15 cellular contexts compared by ENCODE assay signal in genomic region chr20:59949911-59950310, GRCh38. TPM values are rescaled to one million over a fixed set of nuclear protein-coding genes. Genes with fewer than 3 reads are reported as not detected.
DNase-seq lines count a peak whose midpoint lies in the region; ATAC-seq, FAIRE-seq and TF ChIP-seq lines count a peak whose summit lies in the region.
"Had no signal": no experiment of that assay in that cellular context is flagged by ENCODE, and none has a peak within 500 bp of the region (broad histone marks: within the 10 kb centered on the region; RNA-seq: fewer than 3 reads in every experiment).

No MANE protein-coding gene starts in this region.

- no peak for FAIRE-seq in RCC 7860 (lab: Jason Lieb, UNC)

- H3K4me3 ChIP-seq in HEK293 (ENCODE audit: low read depth, low read length): no peak overlapping the region
- H3K4me3 ChIP-seq: BLaER1 treated with 17β-estradiol and CSF1 and Interleukin-3, amounts not matched to agents 10 nM and 100 nM had no signal

- no peaks in the 10 kb centered on the region for H3K9me3 Mint-ChIP-seq in naive thymus-derived CD8-positive, alpha-beta T cell

- H3K4me1 ChIP-seq in HEK293 (ENCODE audit: control insufficient read depth, insufficient read depth, low read length): 0 out of 2 replicates have a peak, but pooled peaks cover 7% of the 10 kb centered on the region

- H3K36me3 Mint-ChIP-seq in naive thymus-derived CD8-positive, alpha-beta T cell: peaks cover 0 to 19% (median 0%) of the 10 kb centered on the region in 3 donors

- H3K27ac ChIP-seq in HEK293 (ENCODE audit: extremely low read depth, low read depth, low read length) (no peak overlapping the region), VCaP (peak overlapping the region; percentile 50), RWPE1 (no peak overlapping the region)
- H3K27ac ChIP-seq: 22Rv1; BLaER1 treated with 17β-estradiol and CSF1 and Interleukin-3, amounts not matched to agents 10 nM and 100 nM; KMS-11 had no signal

- H3K36me3 ChIP-seq in HEK293 (ENCODE audit: control insufficient read depth in 2 of 2, insufficient read depth in 1 of 2, low read length in 2 of 2): peaks cover 0 to 6% of the 10 kb centered on the region in 2 experiments; a peak in 2 of 3 replicates

- H3K4me1 Mint-ChIP-seq in naive thymus-derived CD8-positive, alpha-beta T cell: peaks cover 6 to 21% (median 16%) of the 10 kb centered on the region in 4 donors

- ATAC-seq in naive thymus-derived CD8-positive, alpha-beta T cell: no peak

- no peaks in the 10 kb centered on the region for H3K9me3 ChIP-seq in HEK293 (ENCODE audit: control insufficient read depth, insufficient read depth, low read depth, low read length)
- H3K9me3 ChIP-seq: BLaER1 treated with 17β-estradiol and CSF1 and Interleukin-3, amounts not matched to agents 10 nM and 100 nM had no signal

- POLR2A ChIA-PET in HEK293 (lab: Yijun Ruan, JAX): interaction anchor here (2.7 kb wide), 1 partner anchor 9 kb away, joined by 6 read pairs; the partner anchor contains the start of genes FAM217B and PPP1R3D
- POLR2A ChIA-PET in naive thymus-derived CD8-positive, alpha-beta T cell (lab: Charles Lee): interaction anchor here (1.6 kb wide), 1 partner anchor 9 kb away, joined by 9 read pairs; the partner anchor contains the start of genes FAM217B and PPP1R3D
- POLR2A ChIA-PET in RWPE1 (lab: Yijun Ruan, JAX; ENCODE audit: low non-redundant PET): no interaction called here

- DNase-seq in NCI-H2107 treated with DMSO at 0.1 percent for 48 hours (lab: John Stamatoyannopoulos, UW; ENCODE audit: unreplicated experiment): peak; percentile 38
- DNase-seq in NCI-H2107 (lab: John Stamatoyannopoulos, UW): no peak
- no peak for DNase-seq in naive thymus-derived CD8-positive, alpha-beta T cell
- no peak for DNase-seq in SK-N-DZ (ENCODE audit: low spot score)
- DNase-seq in RWPE1 (ENCODE audit: low spot score): no peak
- no peak for DNase-seq in RCC 7860 (ENCODE audit: low spot score)
- DNase-seq: ACHN, IMR-90, NCI-H524 treated with DMSO at 0.1 percent for 48 hours, Right ventricle myocardium superior had no signal

- H3K27me3 Mint-ChIP-seq in naive thymus-derived CD8-positive, alpha-beta T cell: no peaks in the 10 kb centered on the region

- H3K4me3 Mint-ChIP-seq in naive thymus-derived CD8-positive, alpha-beta T cell: no peak overlapping the region

- CTCF ChIA-PET in HEK293 (lab: Yijun Ruan, JAX) (interaction anchor here (1.0 to 3.0 kb wide), 5 partner anchors 10 to 313 kb away, joined by 3 to 12 read pairs (median 7); partner anchors contain the start of genes FAM217B, PPP1R3D and SYCP2), RWPE1 (lab: Yijun Ruan, JAX) (interaction anchor here (0.6 to 3.0 kb wide), 8 partner anchors 10 to 389 kb away, joined by 3 to 19 read pairs (median 3); no protein-coding TSS in a partner anchor)

- no peak for TF ChIP-seq CTCF in HEK293 (tag by site-specific recombination; IDR thresholded peaks at IDR 0.05)
- TF ChIP-seq CTCF in VCaP (conservative IDR thresholded peaks at IDR 0.05): no peak
- TF ChIP-seq CTCF in RWPE1 (conservative IDR thresholded peaks at IDR 0.05; ENCODE audit: low read depth): no peak

- H3K27ac Mint-ChIP-seq in naive thymus-derived CD8-positive, alpha-beta T cell: peak overlapping the region in 8 of 10 donors; percentile 45 to 95 (median 61)

TF ChIP-seq in HEK293, 187 proteins besides CTCF, POLR2A, EP300 and RAD21:
- TF ChIP-seq ZNF398 (tag by site-specific recombination; IDR thresholded peaks at IDR 0.05) (no peak), WT1 (tag by site-specific recombination; IDR thresholded peaks at IDR 0.05) (peak; percentile 70), YY1 (tag by site-specific recombination; IDR thresholded peaks at IDR 0.05) (no peak), PRDM6 (tag by site-specific recombination; IDR thresholded peaks at IDR 0.05) (peak; percentile 63), SCRT1 (tag by site-specific recombination; IDR thresholded peaks at IDR 0.05; ENCODE audit: borderline replicate concordance) (peak; percentile 43; the same call in 1 of the 2 replicates), SCRT2 (tag by site-specific recombination; IDR thresholded peaks at IDR 0.05) (peak; percentile 51), ZNF155 (tag by site-specific recombination; IDR thresholded peaks at IDR 0.05) (no peak), ZBTB8A (tag by site-specific recombination; IDR thresholded peaks at IDR 0.05) (0 out of 2 replicates have a peak, but pooled peaks have one; percentile 20)

RNA-seq across cellular contexts. Expression of gene CDH26, which starts 8.3 kb away (rescaled TPM):
- 1 to 10 TPM; 4.3 to 4.5 TPM for total RNA-seq in naive thymus-derived CD8-positive, alpha-beta T cell
- polyA plus RNA-seq in naive thymus-derived CD8-positive, alpha-beta T cell: under 1 TPM in 1 of 3 donors, not detected in 2; 0.07 TPM
- polyA plus RNA-seq in SK-N-DZ (2014; cell fraction: cytosol; rRNA removed): 0.09 TPM in 1 of 2 replicates, not detected in the other
- polyA plus RNA-seq in SK-N-DZ (2014; cell fraction: nucleus; rRNA removed): 0.28 and 2.9 TPM in 2 replicates
- total RNA-seq: IMR-90 had no signal
- polyA plus RNA-seq: IMR-90 had no signal

RNA-seq across cellular contexts. Expression of gene FAM217B, which starts 9.7 kb away (rescaled TPM):
- 10 to 100 TPM; 32.6 to 47.3 TPM for total RNA-seq in naive thymus-derived CD8-positive, alpha-beta T cell
- polyA plus RNA-seq in naive thymus-derived CD8-positive, alpha-beta T cell: 10 to 100 TPM; 24.2 to 27.4 (median 26.0) TPM
- 7.4 and 8.0 TPM in 2 replicates for polyA plus RNA-seq in SK-N-DZ (2014; cell fraction: cytosol; rRNA removed)
- polyA plus RNA-seq in SK-N-DZ (2014; cell fraction: nucleus; rRNA removed): 3.8 and 6.3 TPM in 2 replicates

RNA-seq across cellular contexts. Expression of gene PPP1R3D, which starts 9.8 kb away (rescaled TPM):
- 1 to 10 TPM; 7.7 to 8.1 TPM for total RNA-seq in naive thymus-derived CD8-positive, alpha-beta T cell
- polyA plus RNA-seq in naive thymus-derived CD8-positive, alpha-beta T cell: 1 to 10 TPM; 1.3 to 2.7 (median 2.2) TPM
- 3.8 and 4.8 TPM in 2 replicates for polyA plus RNA-seq in SK-N-DZ (2014; cell fraction: cytosol; rRNA removed)
- 3.5 and 4.2 TPM in 2 replicates for polyA plus RNA-seq in SK-N-DZ (2014; cell fraction: nucleus; rRNA removed)

RNA-seq across cellular contexts. Expression of gene SYCP2, which starts 16.5 kb away (rescaled TPM):
- total RNA-seq in naive thymus-derived CD8-positive, alpha-beta T cell: 1 to 10 TPM; 6.1 to 8.3 TPM
- 1 to 10 TPM; 1.2 to 1.9 (median 1.6) TPM for polyA plus RNA-seq in naive thymus-derived CD8-positive, alpha-beta T cell
- polyA plus RNA-seq in SK-N-DZ (2014; cell fraction: cytosol; rRNA removed): 0.12 and 0.17 TPM in 2 replicates
- polyA plus RNA-seq in SK-N-DZ (2014; cell fraction: nucleus; rRNA removed): 1.3 and 5.9 TPM in 2 replicates
